1 cellular context compared by ENCODE assay signal in genomic region chrX:30748337-30748960, GRCh38.
TF ChIP-seq lines count a peak whose summit lies in the region.

No MANE protein-coding gene starts in this region.

TF ChIP-seq in GM23338, 12 proteins besides CTCF, POLR2A, EP300 and RAD21 (continued from another document):
- TF ChIP-seq ZNF462 (CRISPR knock-in tag; IDR thresholded peaks at IDR 0.05) (no peak), JUNB (IDR thresholded peaks at IDR 0.05; ENCODE audit: unreplicated experiment) (no peak), REST (IDR thresholded peaks at IDR 0.05; ENCODE audit: unreplicated experiment) (no peak), CREB1 (CRISPR knock-in tag; IDR thresholded peaks at IDR 0.05; ENCODE audit: low read depth) (no peak)
